1 cellular context compared by ENCODE assay signal in the genomic region with DNA sequence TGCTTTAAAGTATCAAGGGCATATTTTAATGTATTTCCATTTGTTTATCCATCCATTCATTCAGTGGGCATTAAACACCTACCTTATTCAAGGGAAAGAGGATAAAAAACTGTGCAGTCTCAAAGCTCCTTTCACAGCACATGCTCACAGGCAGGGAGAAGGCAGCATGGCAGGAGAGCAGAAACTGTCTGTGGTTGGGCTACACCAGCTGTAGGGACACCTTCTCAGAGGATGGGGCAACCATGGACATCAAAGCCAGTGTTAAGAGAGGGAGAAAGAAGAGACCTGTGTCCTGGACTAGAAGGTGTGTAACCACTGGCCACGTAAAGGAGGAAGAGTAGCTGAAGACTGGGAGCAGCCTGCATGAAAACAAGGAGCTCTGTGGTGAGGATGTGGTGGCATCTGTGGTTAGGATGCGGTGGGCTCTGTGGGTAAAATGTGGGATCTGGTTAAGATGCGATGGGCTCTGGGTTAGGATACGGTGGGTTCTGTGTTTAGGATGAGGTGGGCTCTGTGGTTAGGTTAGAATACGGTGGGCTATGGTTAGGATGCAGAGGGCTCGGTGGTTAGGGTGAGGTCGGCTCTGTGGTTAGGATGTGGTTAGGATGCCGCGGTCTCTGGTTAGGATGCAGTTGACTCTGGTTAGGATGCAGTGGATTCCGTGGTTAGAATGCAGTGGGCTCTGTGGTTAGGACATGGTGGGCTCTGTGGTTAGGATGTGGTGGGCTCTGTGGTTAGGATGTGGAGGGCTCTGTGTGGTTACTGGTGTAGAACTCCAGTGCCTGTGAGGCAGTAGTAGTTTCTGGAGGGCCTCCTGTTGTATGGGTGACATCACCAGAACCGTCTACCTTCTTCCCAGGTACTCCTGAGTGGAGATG.
A peak's percentile ranks its signal among the peaks of the same experiment; 100 is the strongest.
TF ChIP-seq lines count a peak whose summit lies in the region.

No MANE protein-coding gene starts in this region.

TF ChIP-seq in GM12878, 131 proteins besides CTCF, POLR2A, EP300 and RAD21 (continued from another document):
- TF ChIP-seq, protein P1, sequence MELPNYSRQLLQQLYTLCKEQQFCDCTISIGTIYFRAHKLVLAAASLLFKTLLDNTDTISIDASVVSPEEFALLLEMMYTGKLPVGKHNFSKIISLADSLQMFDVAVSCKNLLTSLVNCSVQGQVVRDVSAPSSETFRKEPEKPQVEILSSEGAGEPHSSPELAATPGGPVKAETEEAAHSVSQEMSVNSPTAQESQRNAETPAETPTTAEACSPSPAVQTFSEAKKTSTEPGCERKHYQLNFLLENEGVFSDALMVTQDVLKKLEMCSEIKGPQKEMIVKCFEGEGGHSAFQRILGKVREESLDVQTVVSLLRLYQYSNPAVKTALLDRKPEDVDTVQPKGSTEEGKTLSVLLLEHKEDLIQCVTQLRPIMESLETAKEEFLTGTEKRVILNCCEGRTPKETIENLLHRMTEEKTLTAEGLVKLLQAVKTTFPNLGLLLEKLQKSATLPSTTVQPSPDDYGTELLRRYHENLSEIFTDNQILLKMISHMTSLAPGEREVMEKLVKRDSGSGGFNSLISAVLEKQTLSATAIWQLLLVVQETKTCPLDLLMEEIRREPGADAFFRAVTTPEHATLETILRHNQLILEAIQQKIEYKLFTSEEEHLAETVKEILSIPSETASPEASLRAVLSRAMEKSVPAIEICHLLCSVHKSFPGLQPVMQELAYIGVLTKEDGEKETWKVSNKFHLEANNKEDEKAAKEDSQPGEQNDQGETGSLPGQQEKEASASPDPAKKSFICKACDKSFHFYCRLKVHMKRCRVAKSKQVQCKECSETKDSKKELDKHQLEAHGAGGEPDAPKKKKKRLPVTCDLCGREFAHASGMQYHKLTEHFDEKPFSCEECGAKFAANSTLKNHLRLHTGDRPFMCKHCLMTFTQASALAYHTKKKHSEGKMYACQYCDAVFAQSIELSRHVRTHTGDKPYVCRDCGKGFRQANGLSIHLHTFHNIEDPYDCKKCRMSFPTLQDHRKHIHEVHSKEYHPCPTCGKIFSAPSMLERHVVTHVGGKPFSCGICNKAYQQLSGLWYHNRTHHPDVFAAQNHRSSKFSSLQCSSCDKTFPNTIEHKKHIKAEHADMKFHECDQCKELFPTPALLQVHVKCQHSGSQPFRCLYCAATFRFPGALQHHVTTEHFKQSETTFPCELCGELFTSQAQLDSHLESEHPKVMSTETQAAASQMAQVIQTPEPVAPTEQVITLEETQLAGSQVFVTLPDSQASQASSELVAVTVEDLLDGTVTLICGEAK (IDR thresholded peaks at IDR 0.05; ENCODE audit: borderline replicate concordance) = no peak
- TF ChIP-seq SREBF1 (IDR thresholded peaks at IDR 0.05; ENCODE audit: low read length) = no peak
- TF ChIP-seq NBN (IDR thresholded peaks at IDR 0.05) = 0 out of 2 replicates have a peak, but pooled peaks have one; percentile 38
- TF ChIP-seq, protein P2, sequence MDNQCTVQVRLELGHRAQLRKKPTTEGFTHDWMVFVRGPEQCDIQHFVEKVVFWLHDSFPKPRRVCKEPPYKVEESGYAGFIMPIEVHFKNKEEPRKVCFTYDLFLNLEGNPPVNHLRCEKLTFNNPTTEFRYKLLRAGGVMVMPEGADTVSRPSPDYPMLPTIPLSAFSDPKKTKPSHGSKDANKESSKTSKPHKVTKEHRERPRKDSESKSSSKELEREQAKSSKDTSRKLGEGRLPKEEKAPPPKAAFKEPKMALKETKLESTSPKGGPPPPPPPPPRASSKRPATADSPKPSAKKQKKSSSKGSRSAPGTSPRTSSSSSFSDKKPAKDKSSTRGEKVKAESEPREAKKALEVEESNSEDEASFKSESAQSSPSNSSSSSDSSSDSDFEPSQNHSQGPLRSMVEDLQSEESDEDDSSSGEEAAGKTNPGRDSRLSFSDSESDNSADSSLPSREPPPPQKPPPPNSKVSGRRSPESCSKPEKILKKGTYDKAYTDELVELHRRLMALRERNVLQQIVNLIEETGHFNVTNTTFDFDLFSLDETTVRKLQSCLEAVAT (IDR thresholded peaks at IDR 0.05) = peak; percentile 98
